8 cellular contexts compared by ENCODE assay signal in the genomic region with DNA sequence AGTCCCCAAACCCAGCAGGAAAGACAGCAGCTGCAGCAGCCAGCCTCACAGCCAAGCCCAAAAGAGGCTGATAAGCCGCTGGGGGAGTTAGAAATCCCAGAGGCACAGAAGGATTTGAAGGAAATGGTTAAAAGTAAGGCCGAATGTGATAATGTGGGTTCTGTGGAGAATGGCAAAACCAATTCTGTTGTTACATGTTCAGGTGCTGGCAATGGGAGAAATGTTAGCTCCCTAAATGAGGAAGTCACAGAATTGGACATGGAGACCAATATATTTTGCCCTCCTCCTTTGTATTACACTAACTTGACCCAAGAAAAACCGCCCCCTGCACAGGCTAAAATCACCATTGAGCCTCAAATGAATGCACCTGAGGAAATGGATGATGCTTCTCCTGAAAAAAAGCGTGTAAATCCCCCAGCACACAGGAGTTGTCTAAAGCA. TPM values are rescaled to one million over a fixed set of nuclear protein-coding genes. Genes with fewer than 3 reads are reported as not detected.
A peak's percentile ranks its signal among the peaks of the same experiment; 100 is the strongest.
DNase-seq lines count a peak whose midpoint lies in the region; ATAC-seq and TF ChIP-seq lines count a peak whose summit lies in the region.

No MANE protein-coding gene starts in this region.

- no peak for TF ChIP-seq POLR2A in esophagus squamous epithelium (IDR thresholded peaks at IDR 0.05)

- no peak overlapping the region for H3K27ac Mint-ChIP-seq in progenitor cell of endocrine pancreas

- no peak for TF ChIP-seq CTCF in Panc1 (IDR thresholded peaks at IDR 0.05)
- TF ChIP-seq CTCF in esophagus squamous epithelium (IDR thresholded peaks at IDR 0.05), result no peak
- TF ChIP-seq CTCF in progenitor cell of endocrine pancreas (IDR thresholded peaks at IDR 0.05; ENCODE audit: unreplicated experiment), result no peak

- H3K27me3 ChIP-seq in Panc1 (ENCODE audit: control insufficient read depth, insufficient read depth, low read length) (peaks cover 3% of the 10 kb centered on the region), esophagus squamous epithelium (no peaks in the 10 kb centered on the region)

- no peaks in the 10 kb centered on the region for H3K4me1 Mint-ChIP-seq in progenitor cell of endocrine pancreas (ENCODE audit: low read depth)

- H3K4me1 ChIP-seq in Panc1 (ENCODE audit: control insufficient read depth, insufficient read depth, low read length) (peaks cover 5% of the 10 kb centered on the region), esophagus squamous epithelium (peaks cover 3 to 17% (median 5%) of the 10 kb centered on the region in 3 donors)

- no peaks in the 10 kb centered on the region for H3K27me3 Mint-ChIP-seq in progenitor cell of endocrine pancreas

- H3K4me3 ChIP-seq in Panc1 (ENCODE audit: low read depth in 2 of 2, low read length in 2 of 2) (peak overlapping the region; percentile 69 to 79), esophagus squamous epithelium (peak overlapping the region; percentile 68 to 72 (median 70))

- H3K27ac ChIP-seq in Panc1 (ENCODE audit: low read length), result peak overlapping the region; percentile 89; the same call in 1 of the 2 replicates
- H3K27ac ChIP-seq in esophagus squamous epithelium, result peak overlapping the region in 2 of 4 donors; percentile 75 to 79

- BruUV-seq in Panc1 (replicated peaks; lab: Mats Ljungman, UMichigan), result no TSS peak

- intact Hi-C loops in Panc1 (cut with micrococcal nuclease; ENCODE audit: unreplicated experiment) (no loop called here), esophagus squamous epithelium (cut with DNase I) (no loop called here)

- in situ Hi-C loops in G401 (cut with HindIII; ENCODE audit: low sequenced_read_pairs) (no loop called here), Panc1 (cut with HindIII; ENCODE audit: low pct_unique_long_range_greater_than_20kb, low sequenced_read_pairs) (no loop called here)

- H3K9me3 Mint-ChIP-seq in progenitor cell of endocrine pancreas (ENCODE audit: low read depth), result peaks cover 5% of the 10 kb centered on the region

- H3K9me3 ChIP-seq in Panc1 (ENCODE audit: control insufficient read depth, insufficient read depth, low read depth, low read length), result no peaks in the 10 kb centered on the region
- no peaks in the 10 kb centered on the region for H3K9me3 ChIP-seq in esophagus squamous epithelium

- H3K36me3 ChIP-seq in Panc1 (ENCODE audit: control insufficient read depth, insufficient read depth, low read length) (no peaks in the 10 kb centered on the region; the same call in 1 of the 2 replicates), esophagus squamous epithelium (no peaks in the 10 kb centered on the region)

- ATAC-seq in Panc1, result 0 out of 2 replicates have a peak, but pooled peaks have one; percentile 4
- no peak for ATAC-seq in HG02623 (IDR thresholded peaks at IDR 0.05; ENCODE audit: unreplicated experiment)
- ATAC-seq in GM18868 (IDR thresholded peaks at IDR 0.05; ENCODE audit: unreplicated experiment), result no peak

- peak overlapping the region; percentile 81 for H3K4me3 Mint-ChIP-seq in progenitor cell of endocrine pancreas (ENCODE audit: low read depth)

- 70 to 88% methylated on average over 3 to 4 of the region's 4 CpGs for WGBS in esophagus squamous epithelium, 2 donors

- peak; percentile 37 for DNase-seq in G401 (ENCODE audit: low spot score)
- DNase-seq in Panc1 (ENCODE audit: low read depth, low spot score), result no peak
- no peak for DNase-seq in esophagus squamous epithelium (lab: John Stamatoyannopoulos, UW)
- no peak for DNase-seq in progenitor cell of endocrine pancreas (ENCODE audit: low spot score, unreplicated experiment)
- DNase-seq in T1000 (lab: John Stamatoyannopoulos, UW), result no peak
- no peak for DNase-seq in stimulated activated CD4-positive, alpha-beta T cell treated with anti-CD3 and anti-CD28 coated beads, Interleukin-12 subunit alpha, Interleukin-12 subunit beta, amount 100 ng/mL, for 4 hours

- POLR2A ChIA-PET in Panc1 (lab: Charles Lee), result no interaction called here

- H3K36me3 Mint-ChIP-seq in progenitor cell of endocrine pancreas (ENCODE audit: insufficient read depth), result peaks cover 1% of the 10 kb centered on the region

- CTCF ChIA-PET in Panc1 (lab: Charles Lee), result no interaction called here

RNA-seq across cellular contexts. Expression of a gene that starts 0.9 kb away (rescaled TPM):
- not detected in 2 replicates for total RNA-seq in G401 (2014; rRNA removed; shearing (Covaris generic))
- total RNA-seq in Panc1 (2021; ENCODE audit: unreplicated experiment), result 1.5 TPM
- 0.86 TPM for polyA plus RNA-seq in Panc1 (2012; ENCODE audit: insufficient read length)
- 1 to 10 TPM in 2 of 4 donors, under 1 TPM in 2; 0.34 to 1.1 (median 1.1) TPM for total RNA-seq in esophagus squamous epithelium
- 3.2 and 3.6 TPM in 2 replicates for total RNA-seq in progenitor cell of endocrine pancreas
